8 cellular contexts compared by ENCODE assay signal in the genomic region with DNA sequence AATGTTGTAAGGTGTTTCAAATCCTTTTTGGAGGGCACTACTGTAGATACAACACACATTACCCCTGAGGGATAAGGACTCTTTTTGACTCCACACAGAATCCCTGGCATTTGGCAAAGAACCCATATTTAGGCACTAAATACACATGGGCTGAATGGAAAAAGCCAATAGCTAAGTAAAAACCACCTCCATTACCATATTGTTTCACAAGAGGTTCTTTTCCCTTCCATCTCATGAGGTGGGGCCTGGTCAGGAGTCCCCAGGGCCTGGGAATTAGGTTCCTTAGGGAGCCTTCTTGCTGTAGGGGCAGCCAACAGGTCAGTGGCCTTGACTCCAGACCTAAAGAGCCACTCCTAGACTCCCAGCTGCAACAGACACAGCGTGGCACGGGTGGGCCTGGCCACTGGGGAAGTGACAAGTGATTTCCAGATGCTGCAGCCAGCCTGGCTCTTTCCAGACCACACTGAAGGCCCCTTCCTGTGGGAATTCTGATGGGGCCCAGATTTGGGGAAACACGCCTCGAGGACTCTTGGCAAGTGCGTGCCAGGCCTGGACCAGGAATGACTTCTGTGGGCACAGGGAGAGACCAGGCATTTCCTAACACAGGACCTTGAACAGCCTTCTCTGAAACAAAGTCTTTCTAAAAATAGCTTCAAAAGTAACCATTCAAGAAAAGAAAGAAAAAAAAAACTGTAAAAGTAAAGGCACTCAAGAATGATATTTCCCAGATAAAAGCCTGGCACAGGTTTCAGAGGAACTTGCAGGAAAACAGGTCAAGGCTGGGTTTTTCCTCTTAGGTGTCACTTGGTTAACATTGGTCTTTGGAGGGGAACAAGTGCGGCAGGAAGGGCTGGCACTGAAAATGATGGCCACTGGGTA. TPM values are rescaled to one million over a fixed set of nuclear protein-coding genes. Genes with fewer than 3 reads are reported as not detected.
DNase-seq lines count a peak whose midpoint lies in the region; ATAC-seq and TF ChIP-seq lines count a peak whose summit lies in the region.

No MANE protein-coding gene starts in this region.

- TF ChIP-seq CTCF in brain microvascular endothelial cell (IDR thresholded peaks at IDR 0.05; ENCODE audit: low read depth, low read length, missing control alignments): no peak
- no peak for TF ChIP-seq CTCF in lower lobe of right lung (IDR thresholded peaks at IDR 0.05)
- no peak for TF ChIP-seq CTCF in transverse colon (IDR thresholded peaks at IDR 0.05)

- peaks cover 86% of the 10 kb centered on the region for H3K36me3 ChIP-seq in brain microvascular endothelial cell (replicated peaks)
- peaks cover 21% of the 10 kb centered on the region for H3K36me3 ChIP-seq in lower lobe of right lung
- peaks cover 0 to 5% (median 2%) of the 10 kb centered on the region in 4 donors for H3K36me3 ChIP-seq in transverse colon

- H3K27me3 ChIP-seq in brain microvascular endothelial cell (replicated peaks) (no peaks in the 10 kb centered on the region), lower lobe of right lung (ENCODE audit: low read depth) (no peaks in the 10 kb centered on the region), transverse colon (no peaks in the 10 kb centered on the region)

- peaks cover 70% of the 10 kb centered on the region for H3K4me1 Mint-ChIP-seq in activated CD8-positive, alpha-beta memory T cell treated with anti-CD3 and anti-CD28 coated beads, Interleukin-2, amount 10 ng/mL, durations not matched to agents 7 days and 5 days

- CTCF ChIA-PET in activated CD8-positive, alpha-beta memory T cell treated with anti-CD3 and anti-CD28 coated beads, Interleukin-2, amount 10 ng/mL, durations not matched to agents 7 days and 5 days (lab: Charles Lee): interaction anchor here (0.9 to 2.1 kb wide), 8 partner anchors 10 to 277 kb away, joined by 3 to 7 read pairs (median 4); partner anchors contain the start of genes ALKBH2 and ISCU

- WGBS in transverse colon (ENCODE audit: low coverage in 1 of 2), 2 donors: 62% methylated on average over 6 of the region's 6 CpGs; no CpG with 5 or more reads in 1 of the 2 donors

- H3K9me3 ChIP-seq in lower lobe of right lung (no peaks in the 10 kb centered on the region), transverse colon (no peaks in the 10 kb centered on the region)

- ATAC-seq in activated CD8-positive, alpha-beta memory T cell treated with anti-CD3 and anti-CD28 coated beads, Interleukin-2, amount 10 ng/mL, durations not matched to agents 7 days and 5 days: no peak
- ATAC-seq in lower lobe of right lung: peak; percentile 55 to 70
- no peak for ATAC-seq in HG03159 (IDR thresholded peaks at IDR 0.05; ENCODE audit: unreplicated experiment)

- intact Hi-C loops in lower lobe of right lung (cut with DNase I): no loop called here
- intact Hi-C loops in transverse colon (cut with DNase I; ENCODE audit: low total_unique reads): no loop called here

- DNase-seq in activated CD8-positive, alpha-beta memory T cell treated with anti-CD3 and anti-CD28 coated beads, Interleukin-2, amount 10 ng/mL, durations not matched to agents 7 days and 5 days: no peak
- no peak for DNase-seq in activated CD8-positive, alpha-beta memory T cell treated with anti-CD3 and anti-CD28 coated beads for 24 hours
- DNase-seq in brain microvascular endothelial cell (no peak), lower lobe of right lung (peak; percentile 58), transverse colon (no peak), SKM-1 treated with dmso at 0.1 percent for 144 hours (lab: John Stamatoyannopoulos, UW; ENCODE audit: unreplicated experiment) (no peak), HCEC 1CT (no peak)

- H3K36me3 Mint-ChIP-seq in activated CD8-positive, alpha-beta memory T cell treated with anti-CD3 and anti-CD28 coated beads, Interleukin-2, amount 10 ng/mL, durations not matched to agents 7 days and 5 days: peaks cover 53% of the 10 kb centered on the region

- TF ChIP-seq EP300 in transverse colon (IDR thresholded peaks at IDR 0.05; ENCODE audit: low read depth): no peak

- no peak overlapping the region for H3K4me3 ChIP-seq in brain microvascular endothelial cell (ENCODE audit: low read depth, low read length)
- H3K4me3 ChIP-seq in lower lobe of right lung: no peak overlapping the region
- no peak overlapping the region for H3K4me3 ChIP-seq in transverse colon

- no peaks in the 10 kb centered on the region for H3K9me3 Mint-ChIP-seq in activated CD8-positive, alpha-beta memory T cell treated with anti-CD3 and anti-CD28 coated beads, Interleukin-2, amount 10 ng/mL, durations not matched to agents 7 days and 5 days (ENCODE audit: low read depth)

- no peaks in the 10 kb centered on the region for H3K27me3 Mint-ChIP-seq in activated CD8-positive, alpha-beta memory T cell treated with anti-CD3 and anti-CD28 coated beads, Interleukin-2, amount 10 ng/mL, durations not matched to agents 7 days and 5 days

- peak overlapping the region; percentile 50 for H3K4me3 Mint-ChIP-seq in activated CD8-positive, alpha-beta memory T cell treated with anti-CD3 and anti-CD28 coated beads, Interleukin-2, amount 10 ng/mL, durations not matched to agents 7 days and 5 days

- peaks cover 75% of the 10 kb centered on the region for H3K4me1 ChIP-seq in lower lobe of right lung
- H3K4me1 ChIP-seq in transverse colon: peaks cover 16 to 40% (median 25%) of the 10 kb centered on the region in 4 donors

- in situ Hi-C loops in brain microvascular endothelial cell (cut with HindIII; ENCODE audit: low pct_ligation_motif_present, low sequenced_read_pairs) (no loop called here), transverse colon (cut with MboI; ENCODE audit: low pct_ligation_motif_present in 1 of 4, low pct_unique_long_range_greater_than_20kb in 1 of 4, low sequenced_read_pairs in 3 of 4) (no loop called here)

- TF ChIP-seq POLR2A in transverse colon (IDR thresholded peaks at IDR 0.05): no peak

- H3K27ac ChIP-seq in brain microvascular endothelial cell (peak overlapping the region; percentile 99), lower lobe of right lung (peak overlapping the region; percentile 86), transverse colon (peak overlapping the region; percentile 83 to 88 (median 85))

- H3K27ac Mint-ChIP-seq in activated CD8-positive, alpha-beta memory T cell treated with anti-CD3 and anti-CD28 coated beads, Interleukin-2, amount 10 ng/mL, durations not matched to agents 7 days and 5 days: peak overlapping the region; percentile 95

RNA-seq across cellular contexts. Expression of gene SSH1, which starts 18.1 kb away (rescaled TPM):
- 10 to 100 TPM; 66.9 to 73.9 TPM for total RNA-seq in activated CD8-positive, alpha-beta memory T cell treated with anti-CD3 and anti-CD28 coated beads, Interleukin-2, amount 10 ng/mL, durations not matched to agents 7 days and 5 days
- 45.6 TPM for total RNA-seq in lower lobe of right lung
- 10 to 100 TPM; 15.0 to 39.0 (median 18.9) TPM for total RNA-seq in transverse colon

RNA-seq across cellular contexts. Expression of gene DAO, which starts 40.6 kb away (rescaled TPM):
- total RNA-seq in activated CD8-positive, alpha-beta memory T cell treated with anti-CD3 and anti-CD28 coated beads, Interleukin-2, amount 10 ng/mL, durations not matched to agents 7 days and 5 days: not detected
- total RNA-seq in lower lobe of right lung (not detected), transverse colon (1 to 10 TPM in 3 of 4 donors, not detected in 1; 3.7 to 7.1 (median 4.4) TPM)

Comparison
In these comparisons a context has a peak if more than half of its experiments do, and no peak if none do; other contexts are left out.
1. ATAC-seq: peak in lower lobe of right lung (2 of 2); none in activated CD8-positive, alpha-beta memory T cell treated with anti-CD3 and anti-CD28 coated beads, Interleukin-2, amount 10 ng/mL, durations not matched to agents 7 days and 5 days (single experiment) and HG03159 (single experiment).
2. Peak in every context shown above with its lines, with median percentiles within 50 percentile points of each other: H3K27ac ChIP-seq.